ENCODE assay signal across 8 cellular contexts in the genomic region with DNA sequence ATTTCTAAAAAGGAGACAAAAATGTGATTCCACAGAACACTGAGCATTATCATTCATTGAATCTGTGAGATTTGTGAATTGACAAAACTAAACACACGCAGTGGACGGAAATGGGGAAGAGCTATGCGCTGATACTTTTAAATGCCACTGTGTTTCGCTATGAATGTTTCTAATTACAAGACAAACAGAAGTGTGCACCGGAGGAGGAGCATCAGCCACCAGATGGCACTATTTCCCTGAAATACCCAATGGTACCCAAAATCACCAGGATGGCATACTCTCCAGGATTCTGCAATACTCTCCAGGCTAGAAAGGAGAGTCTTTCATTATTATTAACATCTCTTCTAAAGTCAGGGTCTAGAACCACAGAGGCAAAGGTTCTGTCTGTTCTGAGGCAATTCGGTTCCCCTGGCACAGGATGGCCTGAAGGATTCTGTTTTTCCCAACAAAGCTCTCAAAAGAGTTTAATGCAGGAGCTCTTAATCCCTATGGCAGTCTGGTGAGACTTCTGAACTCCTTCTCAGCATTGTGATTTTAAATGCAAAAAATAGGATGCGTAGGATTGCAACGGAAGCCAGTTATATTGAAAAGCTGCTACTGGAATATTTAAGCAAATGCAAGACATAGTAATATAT.
DNase-seq lines count a peak whose midpoint lies in the region; ATAC-seq and TF ChIP-seq lines count a peak whose summit lies in the region.

No MANE protein-coding gene starts in this region.

- H3K4me3 ChIP-seq in cardiac fibroblast (replicated peaks in 1 of 2; ENCODE audit: low read depth in 2 of 2, low read length in 2 of 2) = no peak overlapping the region

- ATAC-seq in GM18870 (IDR thresholded peaks at IDR 0.05; ENCODE audit: unreplicated experiment) (peak; percentile 96), HG03097 (IDR thresholded peaks at IDR 0.05; ENCODE audit: low FRiP score, unreplicated experiment) (peak; percentile 81)

- TF ChIP-seq CTCF in VCaP (conservative IDR thresholded peaks at IDR 0.05) = peak; percentile 94
- TF ChIP-seq CTCF in cardiac fibroblast (IDR thresholded peaks at IDR 0.05; ENCODE audit: low read depth, low read length) = peak; percentile 83

- H3K27ac ChIP-seq in VCaP = no peak overlapping the region

- DNase-seq in AML-193 (lab: John Stamatoyannopoulos, UW) (peak; percentile 72 to 77), NCI-H2107 treated with DMSO at 0.1 percent for 48 hours (lab: John Stamatoyannopoulos, UW; ENCODE audit: unreplicated experiment) (peak; percentile 56), cardiac fibroblast (ENCODE audit: low read depth in 2 of 2) (peak; percentile 80 to 84), kidney glomerular epithelial cell (lab: John Stamatoyannopoulos, UW) (peak; percentile 55)
- peak; percentile 45 for DNase-seq in stimulated activated CD4-positive, alpha-beta T cell treated with anti-CD3 and anti-CD28 coated beads, Interleukin-2, amount 100 ng/mL, for 4 hours (ENCODE audit: low read depth)
